ENCODE assay signal across 1 cellular context in the genomic region with DNA sequence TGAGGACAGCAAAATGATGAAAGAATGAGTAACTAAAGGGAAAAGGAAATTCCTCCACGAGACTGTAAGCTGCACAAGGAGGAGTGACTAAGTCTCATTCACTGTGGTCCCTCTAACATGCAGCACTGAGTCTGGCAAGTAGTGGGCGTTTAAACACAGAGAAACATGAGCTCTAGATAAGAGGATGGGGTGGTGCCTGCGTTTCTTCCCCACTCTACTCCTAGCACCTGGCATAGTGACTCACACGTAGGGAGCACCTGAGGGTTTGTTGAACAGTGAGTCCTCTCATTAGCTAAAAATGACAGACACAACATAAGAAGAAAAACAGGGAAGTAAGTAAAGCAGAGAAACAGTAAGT.
TF ChIP-seq lines count a peak whose summit lies in the region.

No MANE protein-coding gene starts in this region.

TF ChIP-seq in K562, 482 proteins besides CTCF, POLR2A, EP300 and RAD21 (continued from another document):
- TF ChIP-seq FOXM1 (IDR thresholded peaks at IDR 0.05; ENCODE audit: low read depth): no peak
- TF ChIP-seq FOXM1 (CRISPR knock-in tag; IDR thresholded peaks at IDR 0.05; ENCODE audit: low read depth): no peak
- TF ChIP-seq XRCC4 (IDR thresholded peaks at IDR 0.05; ENCODE audit: extremely low read depth, insufficient read depth, insufficient read length): no peak
- TF ChIP-seq DPF2 (IDR thresholded peaks at IDR 0.05): no peak
- TF ChIP-seq CTBP1 (IDR thresholded peaks at IDR 0.05; ENCODE audit: borderline replicate concordance): peak; percentile 20; the same call in 1 of the 2 replicates
- no peak for TF ChIP-seq KAT7 (CRISPR knock-in tag; IDR thresholded peaks at IDR 0.05; ENCODE audit: borderline replicate concordance)
- peak; percentile 30; the same call in 1 of the 2 replicates for TF ChIP-seq SOX6 (IDR thresholded peaks at IDR 0.05)
- TF ChIP-seq SMAD2 (IDR thresholded peaks at IDR 0.05; ENCODE audit: low read depth, low read length): no peak
- TF ChIP-seq MLX (CRISPR knock-in tag; conservative IDR thresholded peaks at IDR 0.05): no peak
- TF ChIP-seq ZEB2 (IDR thresholded peaks at IDR 0.05): peak; percentile 59; the same call in 1 of the 2 replicates
